Comparison of ENCODE assay signal across 22 cellular contexts in the genomic region with DNA sequence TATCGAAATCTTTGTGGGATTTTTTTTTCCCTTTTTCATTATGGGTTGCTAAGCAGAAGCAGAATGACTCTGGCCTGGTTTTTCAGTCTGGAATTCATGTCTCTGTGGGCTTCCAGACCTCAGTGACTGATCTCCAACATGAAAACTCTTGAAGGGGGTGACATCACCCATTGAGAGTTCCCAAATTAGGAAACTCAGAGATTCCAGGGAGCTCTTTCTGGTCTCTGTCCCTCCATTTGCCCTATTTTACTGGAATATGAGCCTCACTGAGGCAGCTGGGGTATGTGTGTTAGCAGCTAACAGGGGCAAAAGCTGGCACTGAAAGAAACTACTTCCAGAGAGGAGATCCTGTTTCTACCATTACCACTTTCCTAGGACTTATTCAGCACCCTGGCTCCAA.
"Had no signal": no experiment of that assay in that cellular context is flagged by ENCODE, and none has a peak within 500 bp of the region (broad histone marks: within the 10 kb centered on the region; RNA-seq: fewer than 3 reads in every experiment).

No MANE protein-coding gene starts in this region.

- H3K4me3 Mint-ChIP-seq: natural killer cell; neural progenitor cell; stimulated activated memory B cell treated with anti-CD40 and anti-IgM and Interleukin-4, amounts not matched to agents 10 μg/mL and 1 μg/mL and 100 μg/mL, for 72 hours; stimulated activated naive CD8-positive, alpha-beta T cell treated with anti-CD3 and anti-CD28 coated beads, Interleukin-15, Interleukin-2, amounts not matched to agents 100 ng/mL and 50 ng/mL, for 24 hours had no signal

- H3K9me3 Mint-ChIP-seq: neural progenitor cell; stimulated activated memory B cell treated with anti-CD40 and anti-IgM and Interleukin-4, amounts not matched to agents 10 μg/mL and 1 μg/mL and 100 μg/mL, for 72 hours had no signal

- H2AFZ ChIP-seq: neural progenitor cell had no signal

- FAIRE-seq: endothelial cell of umbilical vein, frontal cortex had no signal

- DNase-seq: colonic mucosa; dermis blood vessel endothelial cell; erythroblast; heart left ventricle; hippocampal formation; left colon; left ventricle myocardium superior; mesenchymal stem cell; natural killer cell; nucleus accumbens; ovary; right cardiac atrium; stimulated activated CD4-positive, alpha-beta T cell treated with anti-CD3 and anti-CD28 coated beads, Interleukin-4, amount 100 ng/mL, for 24 hours; substantia nigra; trophoblast cell had no signal

- H3K4me1 ChIP-seq: colonic mucosa, heart left ventricle, neural progenitor cell had no signal

- H3K4me3 ChIP-seq: colonic mucosa, heart left ventricle, lung, neural progenitor cell, ovary had no signal

- H3K9me3 ChIP-seq: colonic mucosa, heart left ventricle, ovary had no signal

- H3K27me3 Mint-ChIP-seq: stimulated activated memory B cell treated with anti-CD40 and anti-IgM and Interleukin-4, amounts not matched to agents 10 μg/mL and 1 μg/mL and 100 μg/mL, for 72 hours; stimulated activated naive CD8-positive, alpha-beta T cell treated with anti-CD3 and anti-CD28 coated beads, Interleukin-15, Interleukin-2, amounts not matched to agents 100 ng/mL and 50 ng/mL, for 24 hours had no signal

- H3K36me3 Mint-ChIP-seq: natural killer cell; neural progenitor cell; stimulated activated memory B cell treated with anti-CD40 and anti-IgM and Interleukin-4, amounts not matched to agents 10 μg/mL and 1 μg/mL and 100 μg/mL, for 72 hours had no signal

- ATAC-seq: heart left ventricle; left colon; left ventricle myocardium superior; natural killer cell; right cardiac atrium; stimulated activated memory B cell treated with anti-CD40 and anti-IgM and Interleukin-4, amounts not matched to agents 10 μg/mL and 1 μg/mL and 100 μg/mL, for 72 hours had no signal

- H3K9ac ChIP-seq: neural progenitor cell had no signal

- H3K36me3 ChIP-seq: colonic mucosa, heart left ventricle, neural progenitor cell, ovary had no signal

- H3K4me1 Mint-ChIP-seq: natural killer cell; neural progenitor cell; stimulated activated memory B cell treated with anti-CD40 and anti-IgM and Interleukin-4, amounts not matched to agents 10 μg/mL and 1 μg/mL and 100 μg/mL, for 72 hours had no signal

- H3K27ac Mint-ChIP-seq: natural killer cell; neural progenitor cell; progenitor cell of endocrine pancreas; stimulated activated memory B cell treated with anti-CD40 and anti-IgM and Interleukin-4, amounts not matched to agents 10 μg/mL and 1 μg/mL and 100 μg/mL, for 72 hours; stimulated activated naive CD8-positive, alpha-beta T cell treated with anti-CD3 and anti-CD28 coated beads, Interleukin-15, Interleukin-2, amounts not matched to agents 100 ng/mL and 50 ng/mL, for 24 hours had no signal

- H3K27me3 ChIP-seq: colonic mucosa, heart left ventricle, ovary had no signal

- H3K27ac ChIP-seq: colonic mucosa, heart left ventricle, neural progenitor cell, ovary had no signal

- H3K4me2 ChIP-seq: neural progenitor cell had no signal
